7 cellular contexts compared by ENCODE assay signal in the genomic region with DNA sequence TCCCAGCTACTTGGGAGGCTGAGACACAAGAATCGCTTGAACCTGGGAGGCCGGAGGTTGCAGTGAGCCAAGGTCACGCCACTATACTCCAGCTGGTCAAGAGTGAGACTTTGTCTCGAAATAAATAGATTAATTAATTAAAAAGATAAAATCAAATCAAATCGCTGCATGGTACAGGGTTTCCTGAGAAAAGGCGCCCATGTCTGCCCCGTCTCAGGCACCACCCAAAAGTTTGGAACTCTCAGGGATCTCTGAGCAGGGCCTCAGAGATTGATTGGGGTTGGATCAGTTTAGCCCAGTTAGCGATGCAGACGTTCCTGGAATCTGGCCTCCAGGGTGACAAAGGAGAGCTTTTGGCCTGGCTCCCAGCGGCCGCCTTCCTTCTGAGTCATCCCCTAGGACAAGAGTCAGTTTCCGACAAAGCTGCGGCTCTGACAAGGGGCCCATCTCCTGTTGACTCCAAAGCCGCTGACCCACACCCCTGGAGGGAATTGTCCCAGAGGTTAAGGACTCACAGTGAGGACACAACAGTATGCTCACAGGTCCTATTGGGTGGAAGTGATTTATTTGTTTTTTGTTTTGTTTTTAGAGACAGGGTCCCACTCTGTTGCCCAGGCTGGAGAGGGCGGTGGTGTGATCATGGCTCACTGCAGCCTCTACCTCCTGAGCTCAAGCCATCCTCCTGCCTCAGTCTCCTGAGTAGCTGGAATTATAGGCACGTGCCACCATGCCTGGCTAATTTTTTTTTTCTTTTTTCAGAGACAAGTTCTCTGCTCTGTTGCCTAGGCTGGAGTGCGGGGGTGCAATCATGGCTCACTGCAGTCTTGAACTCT. TPM values are rescaled to one million over a fixed set of nuclear protein-coding genes. Genes with fewer than 3 reads are reported as not detected.
DNase-seq lines count a peak whose midpoint lies in the region; TF ChIP-seq lines count a peak whose summit lies in the region.
"Had no signal": no experiment of that assay in that cellular context is flagged by ENCODE, and none has a peak within 500 bp of the region (broad histone marks: within the 10 kb centered on the region; RNA-seq: fewer than 3 reads in every experiment).

No MANE protein-coding gene starts in this region.

- H3K4me3 Mint-ChIP-seq in CD8-positive, alpha-beta memory T cell, result no peak overlapping the region

- CTCF ChIA-PET in CD8-positive, alpha-beta memory T cell (lab: Charles Lee), result interaction anchor here (0.8 to 2.0 kb wide), 5 partner anchors 10 to 28 kb away, joined by 3 to 7 read pairs (median 4); no protein-coding TSS in a partner anchor

- peak overlapping the region in 1 of 8 donors; percentile 41 for H3K27ac Mint-ChIP-seq in CD8-positive, alpha-beta memory T cell

- H3K36me3 ChIP-seq in HUES48 (ENCODE audit: control insufficient read depth, insufficient read depth, low read length), result peaks cover 11% of the 10 kb centered on the region; the same call in 1 of the 2 replicates
- H3K36me3 ChIP-seq in ectodermal cell (ENCODE audit: control insufficient read depth, insufficient read depth, low read length), result peaks cover 4% of the 10 kb centered on the region
- H3K36me3 ChIP-seq in prostate gland, result no peaks in the 10 kb centered on the region
- H3K36me3 ChIP-seq in CD8-positive, alpha-beta memory T cell (ENCODE audit: insufficient read depth, low read length), result no peaks in the 10 kb centered on the region

- H3K4me1 ChIP-seq in HUES48 (ENCODE audit: control insufficient read depth, insufficient read depth, low read length) (peaks cover 8% of the 10 kb centered on the region; the same call in 1 of the 2 replicates), ectodermal cell (ENCODE audit: control insufficient read depth, insufficient read depth, low read length) (no peaks in the 10 kb centered on the region), prostate gland (replicated peaks) (no peaks in the 10 kb centered on the region)
- H3K4me1 ChIP-seq in CD8-positive, alpha-beta memory T cell (ENCODE audit: insufficient read depth, low read length), result no peaks in the 10 kb centered on the region

- H3K27ac ChIP-seq in HUES48 (ENCODE audit: low read depth, low read length), result peak overlapping the region; percentile 65
- H3K27ac ChIP-seq in ectodermal cell (ENCODE audit: insufficient read depth, low read depth, low read length, poor library complexity, severe bottlenecking), result peak overlapping the region; percentile 71
- H3K27ac ChIP-seq in prostate gland, result no peak overlapping the region
- no peak overlapping the region for H3K27ac ChIP-seq in CD8-positive, alpha-beta memory T cell (ENCODE audit: low read depth, low read length)

- H3K27me3 ChIP-seq in HUES48 (ENCODE audit: control insufficient read depth, insufficient read depth, low read length), result no peaks in the 10 kb centered on the region
- H3K27me3 ChIP-seq in ectodermal cell (ENCODE audit: control insufficient read depth, insufficient read depth, low read length, poor library complexity, severe bottlenecking), result no peaks in the 10 kb centered on the region
- H3K27me3 ChIP-seq in prostate gland (replicated peaks; ENCODE audit: insufficient read depth), result no peaks in the 10 kb centered on the region
- H3K27me3 ChIP-seq in CD8-positive, alpha-beta memory T cell (ENCODE audit: insufficient read depth, low read length, poor library complexity, severe bottlenecking), result no peaks in the 10 kb centered on the region

- H3K4me1 Mint-ChIP-seq in CD8-positive, alpha-beta memory T cell, result peaks cover 0 to 9% (median 6%) of the 10 kb centered on the region in 3 donors

- no peak for TF ChIP-seq POLR2A in prostate gland (IDR thresholded peaks at IDR 0.05)

- intact Hi-C loops in prostate gland (cut with DNase I), result no loop called here

- H3K9me3 Mint-ChIP-seq in CD8-positive, alpha-beta memory T cell, result no peaks in the 10 kb centered on the region

- 71 to 73% methylated on average over 17 of the region's 17 CpGs for WGBS in ectodermal cell, 2 experiments
- WGBS in prostate gland, result 65% methylated on average over 17 of the region's 17 CpGs

- H3K9me3 ChIP-seq in HUES48 (ENCODE audit: control insufficient read depth, insufficient read depth, low read length), result no peaks in the 10 kb centered on the region
- H3K9me3 ChIP-seq in ectodermal cell (ENCODE audit: control insufficient read depth, low read length), result no peaks in the 10 kb centered on the region
- no peaks in the 10 kb centered on the region for H3K9me3 ChIP-seq in prostate gland
- H3K9me3 ChIP-seq in CD8-positive, alpha-beta memory T cell (ENCODE audit: low read length), result no peaks in the 10 kb centered on the region

- no peaks in the 10 kb centered on the region for H3K27me3 Mint-ChIP-seq in CD8-positive, alpha-beta memory T cell

- POLR2A ChIA-PET in CD8-positive, alpha-beta memory T cell (lab: Charles Lee), result no interaction called here

- H3K9ac ChIP-seq in HUES48 (ENCODE audit: low read depth, low read length), result no peak overlapping the region

- no peak for TF ChIP-seq CTCF in prostate gland (IDR thresholded peaks at IDR 0.05)

- DNase-seq in prostate gland (ENCODE audit: low spot score) (peak; percentile 61), NCI-H82 treated with DMSO at 0.1 percent for 48 hours (lab: John Stamatoyannopoulos, UW; ENCODE audit: unreplicated experiment) (no peak), NCI-H748 treated with DMSO at 0.1 percent for 48 hours (lab: John Stamatoyannopoulos, UW) (no peak)
- DNase-seq in CD8-positive, alpha-beta memory T cell, result no peak
- DNase-seq: activated CD4-positive, CD25-positive, alpha-beta regulatory T cell treated with anti-CD3 and anti-CD28 coated beads, Interleukin-2, amount 50 U/mL, for 72 hours had no signal

- peaks cover 0 to 32% (median 4%) of the 10 kb centered on the region in 3 donors for H3K36me3 Mint-ChIP-seq in CD8-positive, alpha-beta memory T cell

- H3K4me3 ChIP-seq in HUES48 (ENCODE audit: low read depth, low read length), result no peak overlapping the region
- H3K4me3 ChIP-seq in ectodermal cell (ENCODE audit: insufficient read depth, low read depth, low read length), result no peak overlapping the region
- no peak overlapping the region for H3K4me3 ChIP-seq in prostate gland
- H3K4me3 ChIP-seq in CD8-positive, alpha-beta memory T cell (ENCODE audit: low read length), result no peak overlapping the region

RNA-seq across cellular contexts. Expression of a gene that starts 6.8 kb away (rescaled TPM):
- polyA plus RNA-seq in ectodermal cell (2013, experiment 1 of 4), result 25.2 TPM
- 30.8 TPM for polyA plus RNA-seq in ectodermal cell (2013, experiment 2 of 4)
- polyA plus RNA-seq in ectodermal cell (2013, experiment 3 of 4), result 18.8 TPM
- 25.9 TPM for polyA plus RNA-seq in ectodermal cell (2013, experiment 4 of 4)
- 10 to 100 TPM; 20.5 to 24.8 TPM for total RNA-seq in prostate gland
- total RNA-seq in CD8-positive, alpha-beta memory T cell, result 10 to 100 TPM; 66.9 to 68.9 TPM
- 47.7 TPM for polyA plus RNA-seq in CD8-positive, alpha-beta memory T cell

RNA-seq across cellular contexts. Expression of a gene that starts 24.5 kb away (rescaled TPM):
- 16.9 TPM for polyA plus RNA-seq in ectodermal cell (2013, experiment 1 of 4)
- 17.8 TPM for polyA plus RNA-seq in ectodermal cell (2013, experiment 2 of 4)
- 14.7 TPM for polyA plus RNA-seq in ectodermal cell (2013, experiment 3 of 4)
- 14.1 TPM for polyA plus RNA-seq in ectodermal cell (2013, experiment 4 of 4)
- total RNA-seq in prostate gland, result 10 to 100 TPM; 25.2 to 27.0 TPM
- 10 to 100 TPM; 11.3 to 13.2 TPM for total RNA-seq in CD8-positive, alpha-beta memory T cell
- polyA plus RNA-seq in CD8-positive, alpha-beta memory T cell, result 20.1 TPM

RNA-seq across cellular contexts. Expression of a gene that starts 24.6 kb away (rescaled TPM):
- 29.2 TPM for polyA plus RNA-seq in ectodermal cell (2013, experiment 1 of 4)
- polyA plus RNA-seq in ectodermal cell (2013, experiment 2 of 4), result 27.0 TPM
- 20.1 TPM for polyA plus RNA-seq in ectodermal cell (2013, experiment 3 of 4)
- polyA plus RNA-seq in ectodermal cell (2013, experiment 4 of 4), result 21.1 TPM
- 10 to 100 TPM; 12.8 to 57.7 TPM for total RNA-seq in prostate gland
- 10 to 100 TPM; 29.9 to 30.1 TPM for total RNA-seq in CD8-positive, alpha-beta memory T cell
- 14.6 TPM for polyA plus RNA-seq in CD8-positive, alpha-beta memory T cell

RNA-seq across cellular contexts. Expression of a gene that starts 38.5 kb away (rescaled TPM):
- 71.3 TPM for polyA plus RNA-seq in ectodermal cell (2013, experiment 1 of 4)
- 66.2 TPM for polyA plus RNA-seq in ectodermal cell (2013, experiment 2 of 4)
- polyA plus RNA-seq in ectodermal cell (2013, experiment 3 of 4), result 76.0 TPM
- 80.9 TPM for polyA plus RNA-seq in ectodermal cell (2013, experiment 4 of 4)
- total RNA-seq in prostate gland, result 10 to 100 TPM; 23.2 to 46.4 TPM
- 10 to 100 TPM; 76.1 to 77.4 TPM for total RNA-seq in CD8-positive, alpha-beta memory T cell
- polyA plus RNA-seq in CD8-positive, alpha-beta memory T cell, result 129 TPM

RNA-seq across cellular contexts. Expression of a gene that starts 44.0 kb away (rescaled TPM):
- polyA plus RNA-seq in ectodermal cell (2013, experiment 1 of 4), result 37.8 TPM
- 39.3 TPM for polyA plus RNA-seq in ectodermal cell (2013, experiment 2 of 4)
- 31.9 TPM for polyA plus RNA-seq in ectodermal cell (2013, experiment 3 of 4)
- polyA plus RNA-seq in ectodermal cell (2013, experiment 4 of 4), result 39.2 TPM
- total RNA-seq in prostate gland, result 10 to 100 TPM; 31.6 to 50.1 TPM
- total RNA-seq in CD8-positive, alpha-beta memory T cell, result 10 to 100 TPM; 26.0 to 27.3 TPM
- 21.1 TPM for polyA plus RNA-seq in CD8-positive, alpha-beta memory T cell

Comparison
In these comparisons a context has a peak if more than half of its experiments do, and no peak if none do; other contexts are left out.
1. H3K27ac ChIP-seq: peak in HUES48 (single experiment) and ectodermal cell (single experiment); none in prostate gland (0 of 2) and CD8-positive, alpha-beta memory T cell (single experiment).